2 cellular contexts compared by ENCODE assay signal in the genomic region with DNA sequence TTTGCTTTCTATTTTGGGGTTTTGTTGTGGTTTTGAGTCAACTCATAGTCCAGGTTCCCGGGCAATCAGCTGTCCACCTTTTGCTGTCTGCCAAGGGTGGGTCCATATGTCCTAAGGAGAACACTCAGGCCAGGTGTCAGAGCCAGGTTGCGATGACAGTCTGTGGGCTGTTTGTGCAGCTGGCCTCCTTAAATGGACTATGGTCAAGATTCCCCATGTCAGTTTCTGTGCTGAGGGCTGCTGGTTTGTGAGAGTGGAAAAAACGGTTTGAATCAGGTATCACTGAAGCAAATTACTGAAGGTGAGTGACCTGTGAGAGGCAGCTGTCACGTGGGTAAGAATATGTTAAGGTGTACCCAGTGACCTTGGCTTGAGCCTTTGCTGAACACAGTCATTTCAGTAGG.
TF ChIP-seq lines count a peak whose summit lies in the region.

No MANE protein-coding gene starts in this region.

TF ChIP-seq in WTC11, 78 proteins besides CTCF, POLR2A, EP300 and RAD21:
- TF ChIP-seq, protein P1, sequence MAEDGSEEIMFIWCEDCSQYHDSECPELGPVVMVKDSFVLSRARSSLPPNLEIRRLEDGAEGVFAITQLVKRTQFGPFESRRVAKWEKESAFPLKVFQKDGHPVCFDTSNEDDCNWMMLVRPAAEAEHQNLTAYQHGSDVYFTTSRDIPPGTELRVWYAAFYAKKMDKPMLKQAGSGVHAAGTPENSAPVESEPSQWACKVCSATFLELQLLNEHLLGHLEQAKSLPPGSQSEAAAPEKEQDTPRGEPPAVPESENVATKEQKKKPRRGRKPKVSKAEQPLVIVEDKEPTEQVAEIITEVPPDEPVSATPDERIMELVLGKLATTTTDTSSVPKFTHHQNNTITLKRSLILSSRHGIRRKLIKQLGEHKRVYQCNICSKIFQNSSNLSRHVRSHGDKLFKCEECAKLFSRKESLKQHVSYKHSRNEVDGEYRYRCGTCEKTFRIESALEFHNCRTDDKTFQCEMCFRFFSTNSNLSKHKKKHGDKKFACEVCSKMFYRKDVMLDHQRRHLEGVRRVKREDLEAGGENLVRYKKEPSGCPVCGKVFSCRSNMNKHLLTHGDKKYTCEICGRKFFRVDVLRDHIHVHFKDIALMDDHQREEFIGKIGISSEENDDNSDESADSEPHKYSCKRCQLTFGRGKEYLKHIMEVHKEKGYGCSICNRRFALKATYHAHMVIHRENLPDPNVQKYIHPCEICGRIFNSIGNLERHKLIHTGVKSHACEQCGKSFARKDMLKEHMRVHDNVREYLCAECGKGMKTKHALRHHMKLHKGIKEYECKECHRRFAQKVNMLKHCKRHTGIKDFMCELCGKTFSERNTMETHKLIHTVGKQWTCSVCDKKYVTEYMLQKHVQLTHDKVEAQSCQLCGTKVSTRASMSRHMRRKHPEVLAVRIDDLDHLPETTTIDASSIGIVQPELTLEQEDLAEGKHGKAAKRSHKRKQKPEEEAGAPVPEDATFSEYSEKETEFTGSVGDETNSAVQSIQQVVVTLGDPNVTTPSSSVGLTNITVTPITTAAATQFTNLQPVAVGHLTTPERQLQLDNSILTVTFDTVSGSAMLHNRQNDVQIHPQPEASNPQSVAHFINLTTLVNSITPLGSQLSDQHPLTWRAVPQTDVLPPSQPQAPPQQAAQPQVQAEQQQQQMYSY (CRISPR knock-in tag; IDR thresholded peaks at IDR 0.05) = peak; percentile 67; the same call in 1 of the 2 replicates
- TF ChIP-seq, protein P2, sequence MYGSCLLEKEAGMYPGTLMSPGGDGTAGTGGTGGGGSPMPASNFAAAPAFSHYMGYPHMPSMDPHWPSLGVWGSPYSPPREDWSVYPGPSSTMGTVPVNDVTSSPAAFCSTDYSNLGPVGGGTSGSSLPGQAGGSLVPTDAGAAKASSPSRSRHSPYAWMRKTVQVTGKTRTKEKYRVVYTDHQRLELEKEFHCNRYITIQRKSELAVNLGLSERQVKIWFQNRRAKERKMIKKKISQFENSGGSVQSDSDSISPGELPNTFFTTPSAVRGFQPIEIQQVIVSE (CRISPR knock-in tag; IDR thresholded peaks at IDR 0.05; ENCODE audit: borderline replicate concordance) = no peak

TF ChIP-seq in HepG2, 621 proteins besides CTCF, POLR2A, EP300 and RAD21 (continued from another document):
- no peak for TF ChIP-seq JUND (CRISPR knock-in tag; IDR thresholded peaks at IDR 0.05)
